11 cellular contexts compared by ENCODE assay signal in genomic region chr5:10592598-10592997, GRCh38. TPM values are rescaled to one million over a fixed set of nuclear protein-coding genes. Genes with fewer than 3 reads are reported as not detected.
DNase-seq lines count a peak whose midpoint lies in the region; ATAC-seq and TF ChIP-seq lines count a peak whose summit lies in the region.
"Had no signal": no experiment of that assay in that cellular context is flagged by ENCODE, and none has a peak within 500 bp of the region (broad histone marks: within the 10 kb centered on the region; RNA-seq: fewer than 3 reads in every experiment).

No MANE protein-coding gene starts in this region.

- peak; percentile 53 for ATAC-seq in GM19452 (IDR thresholded peaks at IDR 0.05; ENCODE audit: unreplicated experiment)
- peak; percentile 42 for ATAC-seq in HG02884 (IDR thresholded peaks at IDR 0.05; ENCODE audit: unreplicated experiment)
- ATAC-seq: mucosa of descending colon, right lobe of liver had no signal

- H3K36me3 ChIP-seq in MM.1S (replicated peaks; ENCODE audit: insufficient read depth, low read length) (no peaks in the 10 kb centered on the region), right atrium auricular region (no peaks in the 10 kb centered on the region)
- H3K36me3 ChIP-seq: right lobe of liver, upper lobe of left lung had no signal

- TF ChIP-seq CTCF in GM12873 (IDR thresholded peaks at IDR 0.05; ENCODE audit: insufficient read depth, low read depth, low read length, missing control alignments), result peak; percentile 1
- TF ChIP-seq CTCF in MM.1S (IDR thresholded peaks at IDR 0.05; ENCODE audit: low read length), result no peak
- TF ChIP-seq CTCF in right atrium auricular region (IDR thresholded peaks at IDR 0.05), result no peak

- H3K4me1 ChIP-seq in MM.1S (ENCODE audit: low read length) (peaks cover 5% of the 10 kb centered on the region; the same call in 1 of the 2 replicates), right atrium auricular region (peaks cover 0 to 28% of the 10 kb centered on the region in 2 donors)
- H3K4me1 ChIP-seq: right lobe of liver had no signal

- H3K4me3 ChIP-seq in MM.1S (ENCODE audit: low read length) (no peak overlapping the region), right atrium auricular region (no peak overlapping the region)
- H3K4me3 ChIP-seq: mucosa of descending colon, right lobe of liver, upper lobe of left lung had no signal

- no peaks in the 10 kb centered on the region for H4K20me1 ChIP-seq in MM.1S (ENCODE audit: insufficient read depth, low read length)

- no peak overlapping the region for H2AFZ ChIP-seq in MM.1S (ENCODE audit: low read length)

- H3K4me2 ChIP-seq in MM.1S (ENCODE audit: low read depth, low read length), result no peak overlapping the region

- H3F3A ChIP-seq in MM.1S (ENCODE audit: insufficient read depth, low read length), result peaks cover 3% of the 10 kb centered on the region; the same call in 1 of the 2 replicates

- no peak overlapping the region for H3K9ac ChIP-seq in MM.1S (ENCODE audit: low read length)

- H3K79me2 ChIP-seq in MM.1S (ENCODE audit: low read length), result peaks cover 62% of the 10 kb centered on the region

- no peaks in the 10 kb centered on the region for H3K27me3 ChIP-seq in MM.1S (replicated peaks; ENCODE audit: insufficient read depth, low read length)
- no peaks in the 10 kb centered on the region for H3K27me3 ChIP-seq in right atrium auricular region
- H3K27me3 ChIP-seq: right lobe of liver, upper lobe of left lung had no signal

- H3K9me3 ChIP-seq in MM.1S (replicated peaks; ENCODE audit: insufficient read depth, low read length) (no peaks in the 10 kb centered on the region), right atrium auricular region (peaks cover 0 to 6% of the 10 kb centered on the region in 2 donors)
- H3K9me3 ChIP-seq: mucosa of descending colon, right lobe of liver, upper lobe of left lung had no signal

- H3K27ac ChIP-seq in MM.1S (ENCODE audit: low read length), result no peak overlapping the region
- no peak overlapping the region for H3K27ac ChIP-seq in right atrium auricular region
- H3K27ac ChIP-seq: right lobe of liver, upper lobe of left lung had no signal

- DNase-seq in MM.1S, result peak; percentile 50
- no peak for DNase-seq in right atrium auricular region (ENCODE audit: low spot score)
- no peak for DNase-seq in nucleus accumbens (lab: John Stamatoyannopoulos, UW)
- DNase-seq in COR-L47 (lab: John Stamatoyannopoulos, UW), result no peak
- DNase-seq in NCI-H2107 treated with DMSO at 0.1 percent for 48 hours (lab: John Stamatoyannopoulos, UW; ENCODE audit: unreplicated experiment), result no peak
- DNase-seq: mucosa of descending colon had no signal

- no peaks in the 10 kb centered on the region for H3K9me2 ChIP-seq in MM.1S (replicated peaks; ENCODE audit: insufficient read depth, low read length)

RNA-seq across cellular contexts. Expression of gene ANKRD33B, which starts 28.7 kb away (rescaled TPM):
- 1 to 10 TPM; 1.2 to 4.7 TPM for total RNA-seq in right atrium auricular region
